In genomic region chr12:45546545-45546944, GRCh38 we compare ENCODE assay signal across 25 cellular contexts.
"Had no signal": no experiment of that assay in that cellular context is flagged by ENCODE, and none has a peak within 500 bp of the region (broad histone marks: within the 10 kb centered on the region; RNA-seq: fewer than 3 reads in every experiment).

No MANE protein-coding gene starts in this region.

- H3K9me3 ChIP-seq: colonic mucosa, gastrocnemius medialis, prostate gland, right atrium auricular region, sigmoid colon, stomach, thyroid gland had no signal

- ATAC-seq: esophagus mucosa; gastrocnemius medialis; naive thymus-derived CD4-positive, alpha-beta T cell; stimulated activated effector memory CD8-positive, alpha-beta T cell treated with anti-CD3 and anti-CD28 coated beads, Interleukin-12 subunit alpha, Interleukin-12 subunit beta, amount 100 ng/mL, for 72 hours had no signal

- DNase-seq: colonic mucosa; effector CD8-positive, alpha-beta T cell; foreskin fibroblast; gastrocnemius medialis; head of caudate nucleus; midbrain; naive thymus-derived CD4-positive, alpha-beta T cell; nephron progenitor cell; nucleus accumbens; sigmoid colon; stimulated activated CD4-positive, alpha-beta T cell treated with anti-CD3 and anti-CD28 coated beads, Interleukin-2, amount 100 ng/mL, for 24 hours; stimulated activated CD4-positive, alpha-beta T cell treated with anti-CD3 and anti-CD28 coated beads, Interleukin-4, amount 100 ng/mL, for 24 hours; stimulated activated naive CD4-positive, alpha-beta T cell treated with Interleukin-2 at 50 U/mL for 16 hours; stomach; thyroid gland had no signal

- H3K4me3 Mint-ChIP-seq: dendritic cell treated with granulocyte-macrophage colony-stimulating factor and Interleukin-4, amounts not matched to agents 40 ng/mL and 50 ng/mL, for 4 days; endodermal cell; naive thymus-derived CD4-positive, alpha-beta T cell; nephron progenitor cell; stimulated activated effector memory CD8-positive, alpha-beta T cell treated with anti-CD3 and anti-CD28 coated beads, Interleukin-12 subunit alpha, Interleukin-12 subunit beta, amount 100 ng/mL, for 72 hours; type B pancreatic cell had no signal

- H3K27me3 ChIP-seq: colonic mucosa, gastrocnemius medialis, right atrium auricular region, sigmoid colon, stomach, thyroid gland had no signal

- H3K36me3 ChIP-seq: colonic mucosa, gastrocnemius medialis, prostate gland, right atrium auricular region, sigmoid colon, stomach, thyroid gland had no signal

- H3K4me1 Mint-ChIP-seq: stimulated activated effector memory CD8-positive, alpha-beta T cell treated with anti-CD3 and anti-CD28 coated beads, Interleukin-12 subunit alpha, Interleukin-12 subunit beta, amount 100 ng/mL, for 72 hours had no signal

- H3K27ac ChIP-seq: colonic mucosa, epithelial cell of prostate, gastrocnemius medialis, prostate gland, right atrium auricular region, sigmoid colon, stomach, thyroid gland had no signal

- H3K9me3 Mint-ChIP-seq: dendritic cell treated with granulocyte-macrophage colony-stimulating factor and Interleukin-4, amounts not matched to agents 40 ng/mL and 50 ng/mL, for 4 days; nephron progenitor cell; stimulated activated effector memory CD8-positive, alpha-beta T cell treated with anti-CD3 and anti-CD28 coated beads, Interleukin-12 subunit alpha, Interleukin-12 subunit beta, amount 100 ng/mL, for 72 hours; type B pancreatic cell had no signal

- H3K36me3 Mint-ChIP-seq: naive thymus-derived CD4-positive, alpha-beta T cell; stimulated activated effector memory CD8-positive, alpha-beta T cell treated with anti-CD3 and anti-CD28 coated beads, Interleukin-12 subunit alpha, Interleukin-12 subunit beta, amount 100 ng/mL, for 72 hours; type B pancreatic cell had no signal

- FAIRE-seq: keratinocyte had no signal

- H3K27ac Mint-ChIP-seq: dendritic cell treated with granulocyte-macrophage colony-stimulating factor and Interleukin-4, amounts not matched to agents 40 ng/mL and 50 ng/mL, for 4 days; endodermal cell; naive thymus-derived CD4-positive, alpha-beta T cell; nephron progenitor cell; stimulated activated effector memory CD8-positive, alpha-beta T cell treated with anti-CD3 and anti-CD28 coated beads, Interleukin-12 subunit alpha, Interleukin-12 subunit beta, amount 100 ng/mL, for 72 hours; type B pancreatic cell had no signal

- H3K27me3 Mint-ChIP-seq: type B pancreatic cell had no signal

- H3K4me1 ChIP-seq: colonic mucosa, gastrocnemius medialis, prostate gland, right atrium auricular region, sigmoid colon, thyroid gland had no signal

- H3K4me3 ChIP-seq: colonic mucosa, gastrocnemius medialis, lung, prostate gland, right atrium auricular region, sigmoid colon, stomach, thyroid gland had no signal
